ENCODE assay signal across 20 cellular contexts in genomic region chr1:156253634-156254033, GRCh38. TPM values are rescaled to one million over a fixed set of nuclear protein-coding genes. Genes with fewer than 3 reads are reported as not detected.
DNase-seq lines count a peak whose midpoint lies in the region; ATAC-seq and TF ChIP-seq lines count a peak whose summit lies in the region.
"Had no signal": no experiment of that assay in that cellular context is flagged by ENCODE, and none has a peak within 500 bp of the region (broad histone marks: within the 10 kb centered on the region; RNA-seq: fewer than 3 reads in every experiment).

No MANE protein-coding gene starts in this region.

- ATAC-seq in activated T-cell treated with anti-CD3 and anti-CD28 coated beads, Interleukin-2, amount 50 U/mL, for 72 hours (replicated peaks in 1 of 2) = no peak
- ATAC-seq in activated T-helper 17 cell treated with anti-CD3 and anti-CD28 coated beads, Interleukin-2, amount 50 U/mL, for 72 hours (replicated peaks) = no peak
- no peak for ATAC-seq in naive thymus-derived CD8-positive, alpha-beta T cell
- ATAC-seq: left colon had no signal

- H3K27ac Mint-ChIP-seq in activated T-cell treated with anti-CD3 and anti-CD28 coated beads, Interleukin-2, amount 50 U/mL, for 72 hours = peak overlapping the region; percentile 6
- H3K27ac Mint-ChIP-seq in activated T-helper 17 cell treated with anti-CD3 and anti-CD28 coated beads, Interleukin-2, amount 50 U/mL, for 72 hours = peak overlapping the region; percentile 88
- peak overlapping the region in 6 of 10 donors; percentile 11 to 86 (median 70) for H3K27ac Mint-ChIP-seq in naive thymus-derived CD8-positive, alpha-beta T cell
- H3K27ac Mint-ChIP-seq in osteocyte (ENCODE audit: unreplicated experiment) = no peak overlapping the region
- H3K27ac Mint-ChIP-seq in type B pancreatic cell = no peak overlapping the region

- H3K4me1 Mint-ChIP-seq in activated T-cell treated with anti-CD3 and anti-CD28 coated beads, Interleukin-2, amount 50 U/mL, for 72 hours (ENCODE audit: low read depth) = no peaks in the 10 kb centered on the region
- peaks cover 11% of the 10 kb centered on the region for H3K4me1 Mint-ChIP-seq in activated T-helper 17 cell treated with anti-CD3 and anti-CD28 coated beads, Interleukin-2, amount 50 U/mL, for 72 hours
- peaks cover 6 to 11% (median 8%) of the 10 kb centered on the region in 4 donors for H3K4me1 Mint-ChIP-seq in naive thymus-derived CD8-positive, alpha-beta T cell
- H3K4me1 Mint-ChIP-seq in osteocyte (ENCODE audit: unreplicated experiment) (no peaks in the 10 kb centered on the region), type B pancreatic cell (ENCODE audit: unreplicated experiment) (no peaks in the 10 kb centered on the region)
- H3K4me1 Mint-ChIP-seq: naive B cell had no signal

- no peak for DNase-seq in activated T-cell treated with anti-CD3 and anti-CD28 coated beads, Interleukin-2, amount 50 U/mL, for 72 hours
- no peak for DNase-seq in activated T-cell treated with anti-CD3 and anti-CD28 coated beads, Interleukin-2, amount 50 U/mL, for 48 hours
- no peak for DNase-seq in naive thymus-derived CD8-positive, alpha-beta T cell
- DNase-seq in osteocyte (ENCODE audit: extremely low spot score, unreplicated experiment) (no peak), type B pancreatic cell (ENCODE audit: extremely low spot score, unreplicated experiment) (no peak)
- DNase-seq: activated CD4-positive, alpha-beta T cell treated with anti-CD3 and anti-CD28 coated beads for 4 hours; activated T-cell treated with anti-CD3 and anti-CD28 coated beads for 4 hours; brain microvascular endothelial cell; H7; head of caudate nucleus; left colon; mesenchymal stem cell; naive B cell; NCI-H187 treated with DMSO at 0.1 percent for 48 hours; NCI-H226; OCI-M1; Right ventricle myocardium superior; sigmoid colon; thyroid gland had no signal

- no peaks in the 10 kb centered on the region for H3K9me3 Mint-ChIP-seq in activated T-cell treated with anti-CD3 and anti-CD28 coated beads, Interleukin-2, amount 50 U/mL, for 72 hours
- no peaks in the 10 kb centered on the region for H3K9me3 Mint-ChIP-seq in activated T-helper 17 cell treated with anti-CD3 and anti-CD28 coated beads, Interleukin-2, amount 50 U/mL, for 72 hours
- H3K9me3 Mint-ChIP-seq in naive thymus-derived CD8-positive, alpha-beta T cell = no peaks in the 10 kb centered on the region
- no peaks in the 10 kb centered on the region for H3K9me3 Mint-ChIP-seq in osteocyte (ENCODE audit: unreplicated experiment)
- no peaks in the 10 kb centered on the region for H3K9me3 Mint-ChIP-seq in type B pancreatic cell
- H3K9me3 Mint-ChIP-seq: naive B cell had no signal

- POLR2A ChIA-PET in naive thymus-derived CD8-positive, alpha-beta T cell (lab: Charles Lee) = interaction anchor here (0.7 kb wide), 1 partner anchor 364 kb away, joined by 3 read pairs; no protein-coding TSS in a partner anchor

- no peak overlapping the region for H3K4me3 Mint-ChIP-seq in activated T-cell treated with anti-CD3 and anti-CD28 coated beads, Interleukin-2, amount 50 U/mL, for 72 hours
- no peak overlapping the region for H3K4me3 Mint-ChIP-seq in activated T-helper 17 cell treated with anti-CD3 and anti-CD28 coated beads, Interleukin-2, amount 50 U/mL, for 72 hours
- no peak overlapping the region for H3K4me3 Mint-ChIP-seq in naive thymus-derived CD8-positive, alpha-beta T cell
- H3K4me3 Mint-ChIP-seq in osteocyte (ENCODE audit: unreplicated experiment) (no peak overlapping the region), type B pancreatic cell (no peak overlapping the region)

- H3K36me3 Mint-ChIP-seq in activated T-cell treated with anti-CD3 and anti-CD28 coated beads, Interleukin-2, amount 50 U/mL, for 72 hours (ENCODE audit: insufficient read depth in 2 of 2) = peaks cover 3 to 19% of the 10 kb centered on the region in 2 donors
- H3K36me3 Mint-ChIP-seq in activated T-helper 17 cell treated with anti-CD3 and anti-CD28 coated beads, Interleukin-2, amount 50 U/mL, for 72 hours (ENCODE audit: low read depth) = peaks cover 76% of the 10 kb centered on the region
- H3K36me3 Mint-ChIP-seq in naive thymus-derived CD8-positive, alpha-beta T cell = peaks cover 0 to 69% (median 5%) of the 10 kb centered on the region in 3 donors
- H3K36me3 Mint-ChIP-seq in osteocyte (ENCODE audit: unreplicated experiment) (peaks cover 42% of the 10 kb centered on the region), type B pancreatic cell (peaks cover 22% of the 10 kb centered on the region)

- no peaks in the 10 kb centered on the region for H3K27me3 Mint-ChIP-seq in activated T-cell treated with anti-CD3 and anti-CD28 coated beads, Interleukin-2, amount 50 U/mL, for 72 hours (ENCODE audit: low read depth)
- no peaks in the 10 kb centered on the region for H3K27me3 Mint-ChIP-seq in activated T-helper 17 cell treated with anti-CD3 and anti-CD28 coated beads, Interleukin-2, amount 50 U/mL, for 72 hours
- no peaks in the 10 kb centered on the region for H3K27me3 Mint-ChIP-seq in naive thymus-derived CD8-positive, alpha-beta T cell
- H3K27me3 Mint-ChIP-seq in osteocyte (ENCODE audit: unreplicated experiment) (no peaks in the 10 kb centered on the region), type B pancreatic cell (no peaks in the 10 kb centered on the region)
- H3K27me3 Mint-ChIP-seq: naive B cell had no signal

- TF ChIP-seq CTCF in osteocyte (IDR thresholded peaks at IDR 0.05) (no peak), type B pancreatic cell (conservative IDR thresholded peaks at IDR 0.05) (no peak)

RNA-seq across cellular contexts. Expression of gene PAQR6, which starts 5.8 kb away (rescaled TPM):
- 10 to 100 TPM in 1 of 2 donors, 1 to 10 TPM in 1; 9.6 to 10.4 TPM for total RNA-seq in activated T-cell treated with anti-CD3 and anti-CD28 coated beads, Interleukin-2, amount 50 U/mL, for 72 hours
- 10 to 100 TPM in 1 of 2 donors, 1 to 10 TPM in 1; 8.0 to 10.9 TPM for total RNA-seq in activated T-helper 17 cell treated with anti-CD3 and anti-CD28 coated beads, Interleukin-2, amount 50 U/mL, for 72 hours
- total RNA-seq in naive thymus-derived CD8-positive, alpha-beta T cell = 1 to 10 TPM; 2.8 to 3.0 TPM
- under 1 TPM; 0.15 to 0.21 (median 0.21) TPM for polyA plus RNA-seq in naive thymus-derived CD8-positive, alpha-beta T cell
- total RNA-seq in osteocyte = 12.0 and 12.5 TPM in 2 replicates
- total RNA-seq in type B pancreatic cell (ENCODE audit: low replicate concordance) = 9.2 and 19.0 TPM in 2 replicates

RNA-seq across cellular contexts. Expression of gene BGLAP, which starts 11.7 kb away (rescaled TPM):
- total RNA-seq in activated T-cell treated with anti-CD3 and anti-CD28 coated beads, Interleukin-2, amount 50 U/mL, for 72 hours = 1 to 10 TPM; 6.8 to 7.4 TPM
- 1 to 10 TPM; 3.2 to 6.8 TPM for total RNA-seq in activated T-helper 17 cell treated with anti-CD3 and anti-CD28 coated beads, Interleukin-2, amount 50 U/mL, for 72 hours
- 1 to 10 TPM; 6.5 to 7.8 TPM for total RNA-seq in naive thymus-derived CD8-positive, alpha-beta T cell
- polyA plus RNA-seq in naive thymus-derived CD8-positive, alpha-beta T cell = under 1 TPM in 1 of 3 donors, not detected in 2; 0.26 TPM
- total RNA-seq in osteocyte = 0.52 TPM in 1 of 2 replicates, not detected in the other
- 0.64 and 3.1 TPM in 2 replicates for total RNA-seq in type B pancreatic cell (ENCODE audit: low replicate concordance)

RNA-seq across cellular contexts. Expression of gene SMG5, which starts 29.0 kb away (rescaled TPM):
- 10 to 100 TPM; 77.0 to 79.7 TPM for total RNA-seq in activated T-cell treated with anti-CD3 and anti-CD28 coated beads, Interleukin-2, amount 50 U/mL, for 72 hours
- total RNA-seq in activated T-helper 17 cell treated with anti-CD3 and anti-CD28 coated beads, Interleukin-2, amount 50 U/mL, for 72 hours = 10 to 100 TPM; 75.7 to 93.7 TPM
- 10 to 100 TPM; 66.7 to 68.9 TPM for total RNA-seq in naive thymus-derived CD8-positive, alpha-beta T cell
- 10 to 100 TPM in 2 of 3 donors, 1 to 10 TPM in 1; 9.5 to 28.4 (median 11.1) TPM for polyA plus RNA-seq in naive thymus-derived CD8-positive, alpha-beta T cell
- total RNA-seq in osteocyte = 75.8 and 78.1 TPM in 2 replicates
- 91.0 and 91.3 TPM in 2 replicates for total RNA-seq in type B pancreatic cell (ENCODE audit: low replicate concordance)

RNA-seq across cellular contexts. Expression of gene TMEM79, which starts 30.5 kb away (rescaled TPM):
- total RNA-seq in activated T-cell treated with anti-CD3 and anti-CD28 coated beads, Interleukin-2, amount 50 U/mL, for 72 hours = 10 to 100 TPM; 18.7 to 23.9 TPM
- total RNA-seq in activated T-helper 17 cell treated with anti-CD3 and anti-CD28 coated beads, Interleukin-2, amount 50 U/mL, for 72 hours = 10 to 100 TPM; 13.7 to 14.5 TPM
- 10 to 100 TPM; 15.0 to 15.6 TPM for total RNA-seq in naive thymus-derived CD8-positive, alpha-beta T cell
- 1 to 10 TPM; 2.5 to 9.6 (median 4.8) TPM for polyA plus RNA-seq in naive thymus-derived CD8-positive, alpha-beta T cell
- total RNA-seq in osteocyte (2.6 and 3.3 TPM in 2 replicates), type B pancreatic cell (ENCODE audit: low replicate concordance) (18.1 and 43.8 TPM in 2 replicates)

RNA-seq across cellular contexts. Expression of gene PMF1, which starts 40.8 kb away (rescaled TPM):
- total RNA-seq in activated T-cell treated with anti-CD3 and anti-CD28 coated beads, Interleukin-2, amount 50 U/mL, for 72 hours = 100 to 1,000 TPM; 122 to 127 TPM
- 10 to 100 TPM; 85.6 to 87.3 TPM for total RNA-seq in activated T-helper 17 cell treated with anti-CD3 and anti-CD28 coated beads, Interleukin-2, amount 50 U/mL, for 72 hours
- 10 to 100 TPM; 49.1 to 54.8 TPM for total RNA-seq in naive thymus-derived CD8-positive, alpha-beta T cell
- polyA plus RNA-seq in naive thymus-derived CD8-positive, alpha-beta T cell = 10 to 100 TPM; 70.8 to 79.9 (median 76.5) TPM
- total RNA-seq in osteocyte (54.1 and 57.0 TPM in 2 replicates), type B pancreatic cell (ENCODE audit: low replicate concordance) (56.1 and 62.0 TPM in 2 replicates)

Comparison
In these comparisons a context has a peak if more than half of its experiments do, and no peak if none do; other contexts are left out.
1. H3K27ac Mint-ChIP-seq: peak in activated T-cell treated with anti-CD3 and anti-CD28 coated beads, Interleukin-2, amount 50 U/mL, for 72 hours (single experiment), activated T-helper 17 cell treated with anti-CD3 and anti-CD28 coated beads, Interleukin-2, amount 50 U/mL, for 72 hours (single experiment) and naive thymus-derived CD8-positive, alpha-beta T cell (6 of 10); none in osteocyte (single experiment) and type B pancreatic cell (single experiment).